ENCODE assay signal across 19 cellular contexts in genomic region chr6:28615616-28615954, GRCh38.
DNase-seq lines count a peak whose midpoint lies in the region; ATAC-seq, FAIRE-seq and TF ChIP-seq lines count a peak whose summit lies in the region.
"Had no signal": no experiment of that assay in that cellular context is flagged by ENCODE, and none has a peak within 500 bp of the region (broad histone marks: within the 10 kb centered on the region; RNA-seq: fewer than 3 reads in every experiment).

No MANE protein-coding gene starts in this region.

- intact Hi-C loops in HepG2 (cut with micrococcal nuclease; ENCODE audit: unreplicated experiment) (no loop called here), right lobe of liver (cut with DNase I) (no loop called here)

- no peak overlapping the region for H3K4me3 ChIP-seq in HepG2 (replicated peaks in 1 of 3; ENCODE audit: insufficient read depth in 1 of 3, low read depth in 2 of 3, low read length in 3 of 3)
- H3K4me3 ChIP-seq in right lobe of liver = no peak overlapping the region
- H3K4me3 ChIP-seq in iPS-15b (ENCODE audit: low read depth, low read length) = peak overlapping the region; percentile 75
- H3K4me3 ChIP-seq: BLaER1 treated with 17β-estradiol and CSF1 and Interleukin-3, amounts not matched to agents 10 nM and 100 nM had no signal

- WGBS in HepG2 (ENCODE audit: low lambda C conversion rate) = 42% methylated on average over 7 of the region's 7 CpGs
- 60% methylated on average over 7 of the region's 7 CpGs for WGBS in right lobe of liver (ENCODE audit: insufficient coverage, low coverage, low lambda C conversion rate, missing lambda C conversion rate)

- H3K27me3 ChIP-seq in HepG2 (ENCODE audit: control insufficient read depth in 1 of 2, insufficient read depth in 2 of 2, low read length in 2 of 2) (no peaks in the 10 kb centered on the region; a peak in 1 of 5 replicates), right lobe of liver (peaks cover 0 to 23% of the 10 kb centered on the region in 2 donors), iPS-15b (ENCODE audit: control insufficient read depth, insufficient read depth, low read length) (peaks cover 18% of the 10 kb centered on the region)

- H3K9me3 ChIP-seq in HepG2 (ENCODE audit: low read length) (no peaks in the 10 kb centered on the region), right lobe of liver (no peaks in the 10 kb centered on the region), iPS-15b (ENCODE audit: control insufficient read depth, insufficient read depth, low read length) (no peaks in the 10 kb centered on the region)

- H3K4me3 Mint-ChIP-seq in WTC11 (peak overlapping the region; percentile 69), type B pancreatic cell (peak overlapping the region; percentile 11), glutamatergic neuron (ENCODE audit: unreplicated experiment) (no peak overlapping the region)
- H3K4me3 Mint-ChIP-seq: CD4-positive, CD25-positive, alpha-beta regulatory T cell; HFFc6 had no signal

- H3K9me3 Mint-ChIP-seq in WTC11 (no peaks in the 10 kb centered on the region), type B pancreatic cell (no peaks in the 10 kb centered on the region), glutamatergic neuron (ENCODE audit: unreplicated experiment) (peaks cover 4% of the 10 kb centered on the region)
- H3K9me3 Mint-ChIP-seq: HFFc6 had no signal

- H4K20me1 ChIP-seq in HepG2 (ENCODE audit: insufficient read depth, low read length) = no peaks in the 10 kb centered on the region
- H4K20me1 ChIP-seq: BLaER1 treated with 17β-estradiol and CSF1 and Interleukin-3, amounts not matched to agents 10 nM and 100 nM had no signal

- no TSS peak for BruUV-seq in HepG2 (replicated peaks; lab: Mats Ljungman, UMichigan)

- no peaks in the 10 kb centered on the region for H3K36me3 ChIP-seq in HepG2 (replicated peaks in 1 of 2; ENCODE audit: control insufficient read depth in 1 of 2, insufficient read depth in 2 of 2, low read length in 2 of 2)
- H3K36me3 ChIP-seq in right lobe of liver = no peaks in the 10 kb centered on the region
- no peaks in the 10 kb centered on the region for H3K36me3 ChIP-seq in iPS-15b (ENCODE audit: control insufficient read depth, insufficient read depth, low read length)
- H3K36me3 ChIP-seq: BLaER1 treated with 17β-estradiol and CSF1 and Interleukin-3, amounts not matched to agents 10 nM and 100 nM had no signal

- no peaks in the 10 kb centered on the region for H3K79me2 ChIP-seq in HepG2 (ENCODE audit: insufficient read depth, low read length)

- TF ChIP-seq POLR2A in HepG2 (IDR thresholded peaks at IDR 0.05; ENCODE audit: insufficient read depth in 1 of 2, low read depth in 2 of 2, low read length in 2 of 2) (no peak), right lobe of liver (IDR thresholded peaks at IDR 0.05) (no peak)

- H3K9ac ChIP-seq in HepG2 (ENCODE audit: insufficient read depth, low read depth, low read length) = no peak overlapping the region
- H3K9ac ChIP-seq in iPS-15b (ENCODE audit: low read depth, low read length) = no peak overlapping the region
- H3K9ac ChIP-seq: BLaER1 treated with 17β-estradiol and CSF1 and Interleukin-3, amounts not matched to agents 10 nM and 100 nM had no signal

- TF ChIP-seq EP300 in HepG2 (IDR thresholded peaks at IDR 0.05; ENCODE audit: low read depth in 2 of 2, low read length in 2 of 2) = no peak
- TF ChIP-seq EP300 in HepG2 (CRISPR knock-in tag; IDR thresholded peaks at IDR 0.05; ENCODE audit: borderline replicate concordance) = no peak

- H3K4me2 ChIP-seq in HepG2 (ENCODE audit: low read depth, low read length) = no peak overlapping the region
- H3K4me2 ChIP-seq: BLaER1 treated with 17β-estradiol and CSF1 and Interleukin-3, amounts not matched to agents 10 nM and 100 nM had no signal

- FAIRE-seq in HepG2 (lab: Jason Lieb, UNC) = no peak
- FAIRE-seq: GM12891 had no signal

- DNase-seq in HepG2 (ENCODE audit: low spot score) (no peak), right lobe of liver (no peak), WTC11 (ENCODE audit: low spot score) (no peak), type B pancreatic cell (ENCODE audit: extremely low spot score, unreplicated experiment) (no peak), glutamatergic neuron (no peak)
- no peak for DNase-seq in activated CD4-positive, alpha-beta T cell treated with anti-CD3 and anti-CD28 coated beads, Interleukin-2, amount 50 U/mL, for 1 hour
- DNase-seq: 8988T; ACHN; Calu3; CD4-positive, CD25-positive, alpha-beta regulatory T cell; DMS 273 treated with DMSO at 0.1 percent for 48 hours; GOT3; HCEC 1CT; HFFc6; KBM-7 had no signal

- in situ Hi-C loops in HepG2 (cut with HindIII; ENCODE audit: extremely low pct_ligation_motif_present, low pct_unique_long_range_greater_than_20kb) = no loop called here

- H3K27ac ChIP-seq in HepG2 (ENCODE audit: extremely low read length, insufficient read depth, low read length) (no peak overlapping the region), right lobe of liver (no peak overlapping the region)
- H3K27ac ChIP-seq: BLaER1 treated with 17β-estradiol and CSF1 and Interleukin-3, amounts not matched to agents 10 nM and 100 nM had no signal

- no peak overlapping the region for H3K27ac Mint-ChIP-seq in WTC11
- H3K27ac Mint-ChIP-seq in type B pancreatic cell = no peak overlapping the region
- no peak overlapping the region for H3K27ac Mint-ChIP-seq in glutamatergic neuron (ENCODE audit: unreplicated experiment)
- H3K27ac Mint-ChIP-seq: CD4-positive, CD25-positive, alpha-beta regulatory T cell; HFFc6 had no signal

- TF ChIP-seq CTCF in HepG2 (CRISPR knock-in tag; IDR thresholded peaks at IDR 0.05) (no peak), right lobe of liver (IDR thresholded peaks at IDR 0.05) (no peak), WTC11 (IDR thresholded peaks at IDR 0.05) (no peak), type B pancreatic cell (conservative IDR thresholded peaks at IDR 0.05) (no peak), glutamatergic neuron (IDR thresholded peaks at IDR 0.05; ENCODE audit: partially characterized antibody, unreplicated experiment) (no peak)

- H2AFZ ChIP-seq in HepG2 (ENCODE audit: low read length) = no peak overlapping the region

- H3K36me3 Mint-ChIP-seq in WTC11 = no peaks in the 10 kb centered on the region
- no peaks in the 10 kb centered on the region for H3K36me3 Mint-ChIP-seq in type B pancreatic cell
- no peaks in the 10 kb centered on the region for H3K36me3 Mint-ChIP-seq in glutamatergic neuron (ENCODE audit: unreplicated experiment)
- H3K36me3 Mint-ChIP-seq: CD4-positive, CD25-positive, alpha-beta regulatory T cell had no signal

- H3K4me1 Mint-ChIP-seq in WTC11 (peaks cover 16% of the 10 kb centered on the region), type B pancreatic cell (ENCODE audit: unreplicated experiment) (peaks cover 12% of the 10 kb centered on the region), glutamatergic neuron (ENCODE audit: low read depth, unreplicated experiment) (peaks cover 9% of the 10 kb centered on the region)
- H3K4me1 Mint-ChIP-seq: CD4-positive, CD25-positive, alpha-beta regulatory T cell had no signal

- peaks cover 38% of the 10 kb centered on the region for H3K27me3 Mint-ChIP-seq in WTC11 (ENCODE audit: low read depth)
- H3K27me3 Mint-ChIP-seq in type B pancreatic cell = no peaks in the 10 kb centered on the region
- H3K27me3 Mint-ChIP-seq in glutamatergic neuron (ENCODE audit: unreplicated experiment) = peaks cover 1% of the 10 kb centered on the region

- CTCF ChIA-PET in HepG2 (lab: Yijun Ruan, JAX; ENCODE audit: low intra/inter-chr PET ratio, low total read pairs) (no interaction called here), WTC11 (lab: Charles Lee) (interaction anchor here (0.8 to 3.2 kb wide), 5 partner anchors 9 to 73 kb away, joined by 3 to 14 read pairs (median 7); no protein-coding TSS in a partner anchor)

- ATAC-seq in HepG2 (no peak), right lobe of liver (no peak), WTC11 (no peak), HG02623 (IDR thresholded peaks at IDR 0.05; ENCODE audit: unreplicated experiment) (no peak)

- peaks cover 12% of the 10 kb centered on the region for H3K4me1 ChIP-seq in HepG2 (ENCODE audit: insufficient read depth, low read length)
- H3K4me1 ChIP-seq in right lobe of liver = no peaks in the 10 kb centered on the region
- H3K4me1 ChIP-seq in iPS-15b (ENCODE audit: control insufficient read depth, insufficient read depth, low read length) = peaks cover 2% of the 10 kb centered on the region

- POLR2A ChIA-PET in HepG2 (lab: Yijun Ruan, JAX) (no interaction called here), WTC11 (lab: Charles Lee) (no interaction called here)

- TF ChIP-seq RAD21 in HepG2 (CRISPR knock-in tag; IDR thresholded peaks at IDR 0.05) = no peak

TF ChIP-seq in HepG2, 621 proteins besides CTCF, POLR2A, EP300 and RAD21 (continues in another document):
- TF ChIP-seq ATF7 (IDR thresholded peaks at IDR 0.05) = 0 out of 2 replicates have a peak, but pooled peaks have one; percentile 22
- no peak for TF ChIP-seq ATF7 (CRISPR knock-in tag; IDR thresholded peaks at IDR 0.05)
- TF ChIP-seq SRF (IDR thresholded peaks at IDR 0.05; ENCODE audit: low read depth, low read length) = no peak
- TF ChIP-seq NFE2L1 (CRISPR knock-in tag; IDR thresholded peaks at IDR 0.05; ENCODE audit: borderline replicate concordance) = no peak

TF ChIP-seq in WTC11, 78 proteins besides CTCF, POLR2A, EP300 and RAD21:
- TF ChIP-seq NR1H2 (CRISPR knock-in tag; IDR thresholded peaks at IDR 0.05) = no peak
- no peak for TF ChIP-seq MYBL2 (CRISPR knock-in tag; IDR thresholded peaks at IDR 0.05)
- TF ChIP-seq RELA (CRISPR knock-in tag; IDR thresholded peaks at IDR 0.05; ENCODE audit: borderline replicate concordance) = no peak
- TF ChIP-seq, protein P1, sequence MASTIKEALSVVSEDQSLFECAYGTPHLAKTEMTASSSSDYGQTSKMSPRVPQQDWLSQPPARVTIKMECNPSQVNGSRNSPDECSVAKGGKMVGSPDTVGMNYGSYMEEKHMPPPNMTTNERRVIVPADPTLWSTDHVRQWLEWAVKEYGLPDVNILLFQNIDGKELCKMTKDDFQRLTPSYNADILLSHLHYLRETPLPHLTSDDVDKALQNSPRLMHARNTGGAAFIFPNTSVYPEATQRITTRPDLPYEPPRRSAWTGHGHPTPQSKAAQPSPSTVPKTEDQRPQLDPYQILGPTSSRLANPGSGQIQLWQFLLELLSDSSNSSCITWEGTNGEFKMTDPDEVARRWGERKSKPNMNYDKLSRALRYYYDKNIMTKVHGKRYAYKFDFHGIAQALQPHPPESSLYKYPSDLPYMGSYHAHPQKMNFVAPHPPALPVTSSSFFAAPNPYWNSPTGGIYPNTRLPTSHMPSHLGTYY (CRISPR knock-in tag; IDR thresholded peaks at IDR 0.05) = no peak
- TF ChIP-seq ZNF138 (CRISPR knock-in tag; conservative IDR thresholded peaks at IDR 0.05) = no peak
- TF ChIP-seq, protein P2, sequence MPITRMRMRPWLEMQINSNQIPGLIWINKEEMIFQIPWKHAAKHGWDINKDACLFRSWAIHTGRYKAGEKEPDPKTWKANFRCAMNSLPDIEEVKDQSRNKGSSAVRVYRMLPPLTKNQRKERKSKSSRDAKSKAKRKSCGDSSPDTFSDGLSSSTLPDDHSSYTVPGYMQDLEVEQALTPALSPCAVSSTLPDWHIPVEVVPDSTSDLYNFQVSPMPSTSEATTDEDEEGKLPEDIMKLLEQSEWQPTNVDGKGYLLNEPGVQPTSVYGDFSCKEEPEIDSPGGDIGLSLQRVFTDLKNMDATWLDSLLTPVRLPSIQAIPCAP (CRISPR knock-in tag; IDR thresholded peaks at IDR 0.05) = no peak
